21 cellular contexts compared by ENCODE assay signal in genomic region chr6:169238766-169239165, GRCh38. TPM values are rescaled to one million over a fixed set of nuclear protein-coding genes. Genes with fewer than 3 reads are reported as not detected.
DNase-seq lines count a peak whose midpoint lies in the region; ATAC-seq, FAIRE-seq and TF ChIP-seq lines count a peak whose summit lies in the region.
"Had no signal": no experiment of that assay in that cellular context is flagged by ENCODE, and none has a peak within 500 bp of the region (broad histone marks: within the 10 kb centered on the region; RNA-seq: fewer than 3 reads in every experiment).

No MANE protein-coding gene starts in this region.

- CTCF ChIA-PET in H1 (lab: Charles Lee; ENCODE audit: partially characterized antibody), result interaction anchor here (1.0 kb wide), 1 partner anchor 10 kb away, joined by 3 read pairs; no protein-coding TSS in a partner anchor

- H3K9ac ChIP-seq in H1 (replicated peaks in 1 of 4; ENCODE audit: extremely low read depth in 1 of 4, low read depth in 3 of 4, low read length in 3 of 4), result no peak overlapping the region
- H3K9ac ChIP-seq in neuronal stem cell (ENCODE audit: low read depth, low read length, poor library complexity), result no peak overlapping the region

- H3K27me3 ChIP-seq in H1 (replicated peaks in 1 of 4; ENCODE audit: control insufficient read depth in 3 of 4, extremely low read depth in 1 of 4, insufficient read depth in 3 of 4, low read length in 3 of 4) (no peaks in the 10 kb centered on the region), neuronal stem cell (ENCODE audit: control insufficient read depth in 3 of 3, insufficient read depth in 3 of 3, low read depth in 1 of 3, low read length in 3 of 3) (no peaks in the 10 kb centered on the region), thoracic aorta (replicated peaks; ENCODE audit: insufficient read depth) (no peaks in the 10 kb centered on the region), stomach (peaks cover 0 to 3% (median 0%) of the 10 kb centered on the region in 3 donors)
- H3K27me3 ChIP-seq: BE2C had no signal

- H3K79me1 ChIP-seq in H1 (ENCODE audit: low read depth, low read length) (no peaks in the 10 kb centered on the region), neuronal stem cell (ENCODE audit: low read depth, low read length) (no peaks in the 10 kb centered on the region)

- H3K4me3 Mint-ChIP-seq in HFFc6, result no peak overlapping the region
- H3K4me3 Mint-ChIP-seq: CD4-positive, alpha-beta memory T cell had no signal

- H3K18ac ChIP-seq in H1 (ENCODE audit: extremely low read depth, low read length) (no peak overlapping the region), neuronal stem cell (ENCODE audit: low read length) (no peak overlapping the region)

- H2BK5ac ChIP-seq in H1 (ENCODE audit: low read depth, low read length) (no peak overlapping the region), neuronal stem cell (ENCODE audit: low read length) (no peak overlapping the region)

- intact Hi-C loops in stomach (cut with DNase I; ENCODE audit: low total_unique reads) (no loop called here), posterior cingulate gyrus (cut with DNase I) (no loop called here)

- no peak overlapping the region for H3K4me3 ChIP-seq in H1 (ENCODE audit: extremely low read depth in 1 of 4, insufficient read depth in 2 of 4, low read depth in 3 of 4, low read length in 4 of 4)
- H3K4me3 ChIP-seq in neuronal stem cell (ENCODE audit: low read length in 2 of 2), result no peak overlapping the region
- H3K4me3 ChIP-seq in thoracic aorta, result no peak overlapping the region
- H3K4me3 ChIP-seq in stomach, result no peak overlapping the region
- H3K4me3 ChIP-seq: A549 had no signal

- no peak for FAIRE-seq in H1 (lab: Jason Lieb, UNC)
- FAIRE-seq: A549, D721Med, GM12892, GM19239 had no signal

- no peak overlapping the region for H2AK5ac ChIP-seq in H1 (ENCODE audit: low read depth, low read length)
- no peak overlapping the region for H2AK5ac ChIP-seq in neuronal stem cell (ENCODE audit: low read depth, low read length)

- H2BK120ac ChIP-seq in H1 (replicated peaks; ENCODE audit: low read depth, low read length) (no peak overlapping the region), neuronal stem cell (ENCODE audit: low read depth, low read length) (peak overlapping the region; percentile 29)

- H2BK15ac ChIP-seq in H1 (ENCODE audit: low read length) (no peak overlapping the region), neuronal stem cell (ENCODE audit: low read length) (no peak overlapping the region)

- H3K36me3 ChIP-seq in H1 (ENCODE audit: control insufficient read depth in 2 of 4, insufficient read depth in 4 of 4, low read length in 3 of 4) (peaks cover 0 to 10% (median 0%) of the 10 kb centered on the region in 4 experiments; a peak in 3 of 8 replicates), neuronal stem cell (replicated peaks in 1 of 2; ENCODE audit: control insufficient read depth in 2 of 2, insufficient read depth in 2 of 2, low read length in 2 of 2) (no peaks in the 10 kb centered on the region), thoracic aorta (peaks cover 50% of the 10 kb centered on the region), stomach (peaks cover 0 to 12% (median 3%) of the 10 kb centered on the region in 4 donors)
- H3K36me3 ChIP-seq: BE2C had no signal

- peaks cover 18% of the 10 kb centered on the region for H3K27me3 Mint-ChIP-seq in HFFc6 (ENCODE audit: insufficient read depth)

- H3K23me2 ChIP-seq in H1 (ENCODE audit: low read depth, low read length), result peaks cover 20% of the 10 kb centered on the region; the same call in 1 of the 2 replicates

- no peak overlapping the region for H3K27ac ChIP-seq in H1 (ENCODE audit: low read depth, low read length)
- H3K27ac ChIP-seq in neuronal stem cell (replicated peaks; ENCODE audit: low read length), result no peak overlapping the region
- H3K27ac ChIP-seq in thoracic aorta, result peak overlapping the region; percentile 50 to 63
- no peak overlapping the region for H3K27ac ChIP-seq in stomach
- H3K27ac ChIP-seq: A549, C4-2B had no signal

- H3K14ac ChIP-seq in H1 (ENCODE audit: insufficient read length), result no peak overlapping the region
- H3K14ac ChIP-seq in neuronal stem cell (ENCODE audit: low read length), result no peak overlapping the region

- WGBS in H1 (ENCODE audit: extremely low coverage in 1 of 2, insufficient coverage in 1 of 2, insufficient read length in 1 of 2, insufficient replicate concordance in 2 of 2, low coverage in 1 of 2, low lambda C conversion rate in 2 of 2, missing lambda C conversion rate in 1 of 2), 2 experiments, result 87% methylated on average over 8 of the region's 8 CpGs; no CpG with 5 or more reads in 1 of the 2 experiments
- no CpG with 5 or more reads among the region's 8 CpGs for WGBS in neuronal stem cell (ENCODE audit: extremely low coverage in 2 of 2, insufficient read length in 2 of 2, insufficient replicate concordance in 1 of 2), 2 donors
- WGBS in stomach, 5 donors, result 84 to 99% (median 92%) methylated on average over 8 of the region's 8 CpGs

- no peaks in the 10 kb centered on the region for H3K79me2 ChIP-seq in H1 (ENCODE audit: control insufficient read depth in 1 of 2, insufficient read depth in 2 of 2, low read length in 2 of 2)

- no peak overlapping the region for H2BK20ac ChIP-seq in H1 (ENCODE audit: low read length)

- no peak overlapping the region for H3K4me2 ChIP-seq in H1 (ENCODE audit: insufficient read depth in 1 of 2, low read depth in 2 of 2, low read length in 2 of 2)
- H3K4me2 ChIP-seq in neuronal stem cell (ENCODE audit: insufficient read depth, low read length, poor library complexity, severe bottlenecking), result no peak overlapping the region
- H3K4me2 ChIP-seq: A549 had no signal

- no peak overlapping the region for H2AFZ ChIP-seq in H1 (ENCODE audit: low read length)
- H2AFZ ChIP-seq in neuronal stem cell (ENCODE audit: low read length), result no peak overlapping the region

- POLR2A ChIA-PET in H1 (lab: Charles Lee; ENCODE audit: partially characterized antibody), result interaction anchor here (0.9 to 4.3 kb wide), 2 partner anchors 10 to 14 kb away, joined by 3 to 14 read pairs; no protein-coding TSS in a partner anchor

- no peak for TF ChIP-seq EP300 in H1 (IDR thresholded peaks at IDR 0.05; ENCODE audit: borderline replicate concordance in 1 of 2, low read depth in 2 of 2, low read length in 2 of 2)
- TF ChIP-seq EP300 in stomach (IDR thresholded peaks at IDR 0.05), result no peak

- H3K4me1 Mint-ChIP-seq in HFFc6 (ENCODE audit: low read depth), result peaks cover 14% of the 10 kb centered on the region

- H4K20me1 ChIP-seq in H1 (replicated peaks in 1 of 2; ENCODE audit: control insufficient read depth in 1 of 2, insufficient read depth in 2 of 2, low read length in 2 of 2), result peaks cover 0 to 2% of the 10 kb centered on the region in 2 experiments

- H3K4me1 ChIP-seq in H1 (replicated peaks in 1 of 4; ENCODE audit: control insufficient read depth in 3 of 4, insufficient read depth in 4 of 4, low read length in 3 of 4) (no peaks in the 10 kb centered on the region; a peak in 1 of 7 replicates), neuronal stem cell (ENCODE audit: control insufficient read depth in 2 of 2, insufficient read depth in 1 of 2, low read depth in 1 of 2, low read length in 2 of 2) (no peaks in the 10 kb centered on the region), thoracic aorta (ENCODE audit: control insufficient read depth in 1 of 2, low read depth in 2 of 2) (peaks cover 0 to 6% of the 10 kb centered on the region in 2 donors), stomach (no peaks in the 10 kb centered on the region)
- H3K4me1 ChIP-seq: A549, BE2C had no signal

- H3K27ac Mint-ChIP-seq in HFFc6, result peak overlapping the region; percentile 57; the same call in 1 of the 2 replicates
- H3K27ac Mint-ChIP-seq: CD4-positive, alpha-beta memory T cell had no signal

- H4K5ac ChIP-seq in H1 (ENCODE audit: insufficient read length, low read depth, low read length), result no peak overlapping the region

- H4K91ac ChIP-seq in H1 (replicated peaks; ENCODE audit: insufficient read length, low read length), result no peak overlapping the region
- no peak overlapping the region for H4K91ac ChIP-seq in neuronal stem cell (ENCODE audit: low read depth, low read length, poor library complexity)

- H3K23ac ChIP-seq in H1 (ENCODE audit: insufficient read length) (no peak overlapping the region), neuronal stem cell (ENCODE audit: low read depth, low read length, poor library complexity) (no peak overlapping the region)

- peaks cover 55% of the 10 kb centered on the region for H3K36me3 Mint-ChIP-seq in HFFc6 (ENCODE audit: low read depth)
- H3K36me3 Mint-ChIP-seq: CD4-positive, alpha-beta memory T cell had no signal

- TF ChIP-seq POLR2A in H1 (IDR thresholded peaks at IDR 0.05; ENCODE audit: control extremely low read depth in 1 of 2, low read depth in 2 of 2, low read length in 2 of 2), result no peak
- TF ChIP-seq POLR2A in stomach (IDR thresholded peaks at IDR 0.05), result no peak

- no peaks in the 10 kb centered on the region for H3K9me3 ChIP-seq in H1 (ENCODE audit: insufficient read depth in 2 of 2, low read depth in 1 of 2, low read length in 1 of 2)
- peaks cover 0 to 5% of the 10 kb centered on the region in 2 donors for H3K9me3 ChIP-seq in neuronal stem cell (replicated peaks in 1 of 2; ENCODE audit: control insufficient read depth in 2 of 2, insufficient read depth in 1 of 2, low read depth in 1 of 2, low read length in 2 of 2)
- no peaks in the 10 kb centered on the region for H3K9me3 ChIP-seq in thoracic aorta
- no peaks in the 10 kb centered on the region for H3K9me3 ChIP-seq in stomach
- H3K9me3 ChIP-seq: A549, BE2C had no signal

- H3K9me3 Mint-ChIP-seq in HFFc6, result peaks cover 11% of the 10 kb centered on the region

- DNase-seq in HFFc6 (no peak), H1 (ENCODE audit: low read depth in 1 of 2, low spot score in 2 of 2) (no peak), neuronal stem cell (ENCODE audit: low spot score) (no peak), thoracic aorta (ENCODE audit: low spot score) (no peak), RPMI8226 (no peak), stomach (no peak), posterior cingulate gyrus (no peak)
- DNase-seq: BE2C; CD4-positive, alpha-beta memory T cell; DMS153; DMS79 treated with DMSO at 0.1 percent for 48 hours; GDM1; HCEC 1CT; IMR-90 had no signal

- H4K8ac ChIP-seq in H1 (ENCODE audit: extremely low read depth, insufficient read depth, low read length), result 0 out of 2 replicates have a peak overlapping the region, but pooled peaks have one; percentile 83
- no peak overlapping the region for H4K8ac ChIP-seq in neuronal stem cell (ENCODE audit: low read depth, low read length)

- H2BK12ac ChIP-seq in H1 (ENCODE audit: low read depth, low read length) (no peak overlapping the region), neuronal stem cell (ENCODE audit: low read length) (no peak overlapping the region)

- no peak for TF ChIP-seq RAD21 in H1 (IDR thresholded peaks at IDR 0.05 in 1 of 2, conservative IDR thresholded peaks at IDR 0.05 in 1 of 2; ENCODE audit: low read depth in 2 of 2, low read length in 2 of 2)

- no peak for TF ChIP-seq CTCF in HFFc6 (IDR thresholded peaks at IDR 0.05)
- no peak for TF ChIP-seq CTCF in H1 (IDR thresholded peaks at IDR 0.05; ENCODE audit: control extremely low read depth in 1 of 3, insufficient read depth in 1 of 3, low read depth in 1 of 3, low read length in 3 of 3)
- TF ChIP-seq CTCF in thoracic aorta (IDR thresholded peaks at IDR 0.05), result no peak
- no peak for TF ChIP-seq CTCF in stomach (IDR thresholded peaks at IDR 0.05)

- H3K56ac ChIP-seq in H1 (replicated peaks; ENCODE audit: insufficient read length, low read depth, low read length), result no peak overlapping the region

- H3K4ac ChIP-seq in H1 (replicated peaks; ENCODE audit: insufficient read length, low read depth, low read length), result no peak overlapping the region
- no peak overlapping the region for H3K4ac ChIP-seq in neuronal stem cell (ENCODE audit: low read length)

- no peak for ATAC-seq in thoracic aorta (ENCODE audit: insufficient number of reproducible peaks, low FRiP score, low read depth)
- no peak for ATAC-seq in HG03439 (IDR thresholded peaks at IDR 0.05; ENCODE audit: unreplicated experiment)
- ATAC-seq: A549 had no signal

RNA-seq across cellular contexts. Expression of gene THBS2, which starts 14.9 kb away (rescaled TPM):
- total RNA-seq in HFFc6 (2021; fragmentation: NEBNext Ultra II Directional; extraction: Animal tissue kit (Norgen Biotek cat#: 25700)), result 100 to 1,000 TPM; 156 to 254 (median 218) TPM
- total RNA-seq in H1 (2021; fragmentation: NEBNext Ultra II Directional; extraction: Animal tissue kit (Norgen Biotek cat#: 25700)), result 22.5 and 23.3 TPM in 2 replicates
- polyA plus RNA-seq in H1 (2011; rRNA removed), result 11.0 and 14.5 TPM in 2 replicates
- 13.2 TPM for polyA plus RNA-seq in H1 (2011; cell fraction: cytosol; rRNA removed)
- 33.1 TPM for polyA plus RNA-seq in H1 (2011; cell fraction: nucleus; rRNA removed)
- 9.6 to 12.8 TPM (median 11.3 TPM) in 4 replicates for polyA plus RNA-seq in H1 (2012, experiment 1 of 2)
- polyA plus RNA-seq in H1 (2012, experiment 2 of 2), result 3.1 TPM
- polyA plus RNA-seq in H1 (2013, experiment 1 of 2), result 21.3 TPM
- polyA plus RNA-seq in H1 (2013, experiment 2 of 2), result 17.4 TPM
- polyA minus RNA-seq in H1 (2011; rRNA and poly(A)+ RNA removed), result 23.9 and 27.8 TPM in 2 replicates
- polyA minus RNA-seq in H1 (2011; cell fraction: cytosol; rRNA and poly(A)+ RNA removed), result 17.0 TPM
- 19.3 TPM for polyA minus RNA-seq in H1 (2011; cell fraction: nucleus; rRNA and poly(A)+ RNA removed)
- 0.14 TPM for polyA plus RNA-seq in neuronal stem cell (2013, experiment 1 of 2)
- 0.14 TPM for polyA plus RNA-seq in neuronal stem cell (2013, experiment 2 of 2)
- total RNA-seq in thoracic aorta, result 100 to 1,000 TPM; 673 to 817 TPM
- 10 to 100 TPM in 2 of 5 donors, 1 to 10 TPM in 2, under 1 TPM in 1; under 0.01 to 56.0 (median 7.7) TPM for total RNA-seq in stomach
- polyA plus RNA-seq in stomach, result under 1 TPM; 0.31 to 0.87 (median 0.70) TPM
- total RNA-seq: CD4-positive, alpha-beta memory T cell; HT-29 had no signal

Comparison
In these comparisons a context has a peak if more than half of its experiments do, and no peak if none do; other contexts are left out.
1. H3K27ac ChIP-seq: peak in thoracic aorta (2 of 2); none in H1 (single experiment), neuronal stem cell (single experiment) and stomach (0 of 5).